13 cellular contexts compared by ENCODE assay signal in the genomic region with DNA sequence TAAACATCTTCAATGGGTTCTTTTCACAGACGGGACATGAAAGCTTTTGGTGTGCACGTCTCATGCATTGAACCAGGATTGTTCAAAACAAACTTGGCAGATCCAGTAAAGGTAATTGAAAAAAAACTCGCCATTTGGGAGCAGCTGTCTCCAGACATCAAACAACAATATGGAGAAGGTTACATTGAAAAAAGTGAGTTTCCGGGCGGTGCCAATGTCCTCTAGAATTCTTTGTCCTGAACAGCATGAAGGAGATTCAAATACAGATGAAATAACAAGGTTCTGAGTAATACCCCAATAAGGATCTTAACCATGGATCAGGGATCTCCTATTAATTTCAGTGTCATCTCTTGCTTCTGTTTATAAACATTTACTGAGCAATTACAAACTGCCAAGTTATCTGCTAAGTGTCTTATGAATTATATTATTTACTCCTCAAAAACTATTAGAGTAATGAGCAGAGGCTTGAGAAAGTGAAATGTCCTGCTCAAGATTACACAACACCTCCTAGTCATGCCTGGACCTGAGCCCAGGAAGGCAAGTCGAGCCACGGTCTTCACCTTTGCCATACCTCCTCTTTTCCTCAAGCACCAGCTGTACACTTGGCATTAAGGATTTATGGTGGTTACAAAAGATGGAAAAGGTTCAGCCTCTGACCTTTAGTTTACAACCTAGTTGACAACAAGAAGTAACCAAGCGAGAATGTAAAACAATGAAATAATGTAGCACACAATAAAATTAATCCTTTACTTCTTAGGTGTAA. TPM values are rescaled to one million over a fixed set of nuclear protein-coding genes. Genes with fewer than 3 reads are reported as not detected.
A peak's percentile ranks its signal among the peaks of the same experiment; 100 is the strongest.
DNase-seq lines count a peak whose midpoint lies in the region; FAIRE-seq and TF ChIP-seq lines count a peak whose summit lies in the region.
"Had no signal": no experiment of that assay in that cellular context is flagged by ENCODE, and none has a peak within 500 bp of the region (broad histone marks: within the 10 kb centered on the region; RNA-seq: fewer than 3 reads in every experiment).

No MANE protein-coding gene starts in this region.

- no peak overlapping the region for H3K27ac ChIP-seq in fibroblast of lung (ENCODE audit: insufficient read depth, low read length)
- H3K27ac ChIP-seq: skin epidermis had no signal

- no peak overlapping the region for H2AFZ ChIP-seq in fibroblast of lung (ENCODE audit: low read length)

- H3K27me3 ChIP-seq in fibroblast of lung (ENCODE audit: control insufficient read depth, insufficient read depth, low read length) = no peaks in the 10 kb centered on the region

- no peak for TF ChIP-seq CTCF in fibroblast of lung (conservative IDR thresholded peaks at IDR 0.05 in 1 of 2, IDR thresholded peaks at IDR 0.05 in 1 of 2; ENCODE audit: low read depth in 1 of 2, low read length in 2 of 2)

- no peaks in the 10 kb centered on the region for H3K4me1 ChIP-seq in fibroblast of lung (ENCODE audit: control insufficient read depth, extremely low read depth, insufficient read depth, low read length)

- H3K9ac ChIP-seq in fibroblast of lung (ENCODE audit: insufficient read depth, low read length) = no peak overlapping the region

- peak; percentile 86 for FAIRE-seq in RCC 7860 (lab: Jason Lieb, UNC)

- H3K79me2 ChIP-seq in fibroblast of lung (ENCODE audit: control insufficient read depth, insufficient read depth, low read length) = no peaks in the 10 kb centered on the region

- H3K36me3 ChIP-seq in fibroblast of lung (ENCODE audit: control insufficient read depth, insufficient read depth, low read length) = no peaks in the 10 kb centered on the region

- H4K20me1 ChIP-seq in fibroblast of lung (ENCODE audit: control insufficient read depth, extremely low read depth, insufficient read depth, low read length) = no peaks in the 10 kb centered on the region

- H3K9me3 ChIP-seq in fibroblast of lung (ENCODE audit: control insufficient read depth, insufficient read depth, low read depth, low read length) = no peaks in the 10 kb centered on the region

- no peak overlapping the region for H3K4me2 ChIP-seq in fibroblast of lung (ENCODE audit: extremely low read depth, insufficient read depth, low read length)

- DNase-seq in EL (peak; percentile 57), RCC 7860 (ENCODE audit: low spot score) (peak; percentile 39), fibroblast of lung (ENCODE audit: low read depth in 2 of 2) (peak; percentile 69 to 80), renal cortical epithelial cell (ENCODE audit: low read depth) (peak; percentile 99), MV-4-11 (lab: John Stamatoyannopoulos, UW) (no peak), SHP77 treated with DMSO at 0.1 percent for 48 hours (lab: John Stamatoyannopoulos, UW) (no peak), CD1c-positive myeloid dendritic cell (ENCODE audit: extremely low spot score) (no peak)
- DNase-seq in activated effector memory CD4-positive, alpha-beta T cell treated with Interleukin-2 at 50 U/mL for 16 hours = no peak
- DNase-seq: activated CD4-positive, alpha-beta memory T cell treated with anti-CD3 and anti-CD28 coated beads, Interleukin-2, amount 10 ng/mL, durations not matched to agents 7 days and 5 days; CD4-positive, alpha-beta T cell; NCI-H187 treated with DMSO at 0.1 percent for 48 hours; T-helper 2 cell had no signal

- no peak overlapping the region for H3K4me3 ChIP-seq in fibroblast of lung (replicated peaks in 1 of 4; ENCODE audit: control extremely low read depth in 1 of 4, insufficient read depth in 1 of 4, low read depth in 3 of 4, low read length in 4 of 4)
- H3K4me3 ChIP-seq: skin epidermis had no signal

RNA-seq across cellular contexts. Expression of a gene that starts 22.6 kb away (rescaled TPM):
- total RNA-seq in fibroblast of lung (not detected in 2 replicates), renal cortical epithelial cell (0.52 TPM in 1 of 2 replicates, not detected in the other)
- not detected in 2 replicates for polyA plus RNA-seq in fibroblast of lung
- polyA plus RNA-seq in fibroblast of lung (2012) = not detected in 2 replicates
- polyA minus RNA-seq in fibroblast of lung (ENCODE audit: low replicate concordance) = not detected in 2 replicates
- total RNA-seq: activated CD4-positive, alpha-beta memory T cell treated with anti-CD3 and anti-CD28 coated beads, Interleukin-2, amount 10 ng/mL, durations not matched to agents 7 days and 5 days; CD4-positive, alpha-beta T cell had no signal

Comparison
In these comparisons a context has a peak if more than half of its experiments do, and no peak if none do; other contexts are left out.
1. DNase-seq: peak in EL (single experiment), RCC 7860 (single experiment), fibroblast of lung (2 of 2) and renal cortical epithelial cell (single experiment); none in activated effector memory CD4-positive, alpha-beta T cell treated with Interleukin-2 at 50 U/mL for 16 hours (single experiment), MV-4-11 (single experiment), SHP77 treated with DMSO at 0.1 percent for 48 hours (single experiment) and CD1c-positive myeloid dendritic cell (single experiment).